Comparison of ENCODE assay signal across 25 cellular contexts in genomic region chr5:15376803-15377202, GRCh38.
"Had no signal": no experiment of that assay in that cellular context is flagged by ENCODE, and none has a peak within 500 bp of the region (broad histone marks: within the 10 kb centered on the region; RNA-seq: fewer than 3 reads in every experiment).

No MANE protein-coding gene starts in this region.

- H3K4me3 ChIP-seq: gastrocnemius medialis, lower lobe of right lung, thoracic aorta had no signal

- H3K9me3 Mint-ChIP-seq: activated B cell treated with CpG ODN at 0.5 μM for 24 hours; activated T-cell treated with anti-CD3 and anti-CD28 coated beads, Interleukin-2, amount 50 U/mL, for 4 hours; T-helper 1 cell treated with Interleukin-12 subunit alpha and Interleukin-12 subunit beta and Interleukin-4 antibody, amounts not matched to agents 30 μg/mL and 1 μg/mL, for 36 hours had no signal

- H3K4me3 Mint-ChIP-seq: activated B cell treated with CpG ODN at 0.5 μM for 24 hours; activated naive CD8-positive, alpha-beta T cell; activated T-cell treated with anti-CD3 and anti-CD28 coated beads, Interleukin-2, amount 50 U/mL, for 4 hours; naive B cell; neural crest cell; T-helper 1 cell treated with Interleukin-12 subunit alpha and Interleukin-12 subunit beta and Interleukin-4 antibody, amounts not matched to agents 30 μg/mL and 1 μg/mL, for 36 hours had no signal

- ATAC-seq: activated T-cell treated with anti-CD3 and anti-CD28 coated beads, Interleukin-2, amount 50 U/mL, for 4 hours; gastrocnemius medialis; sciatic nerve had no signal

- H3K27ac Mint-ChIP-seq: activated B cell treated with CpG ODN at 0.5 μM for 24 hours; activated naive CD8-positive, alpha-beta T cell; activated T-helper 2 cell treated with anti-CD3 and anti-CD28 coated beads, Interferon-gamma antibody, Interleukin-2, Interleukin-4, amounts not matched to agents 10 μg/mL and 5 μg/mL and 100 μg/mL, durations not matched to agents 14 hours and 24 hours and 36 hours; T-helper 1 cell treated with Interleukin-12 subunit alpha and Interleukin-12 subunit beta and Interleukin-4 antibody, amounts not matched to agents 30 μg/mL and 1 μg/mL, for 36 hours had no signal

- H3K27me3 ChIP-seq: gastrocnemius medialis had no signal

- DNase-seq: activated B cell treated with CpG ODN at 0.5 μM for 24 hours; activated CD4-positive, alpha-beta T cell treated with anti-CD3 and anti-CD28 coated beads for 4 hours; activated CD4-positive, alpha-beta T cell treated with anti-CD3 and anti-CD28 coated beads, Interleukin-2, amount 50 U/mL, for 48 hours; activated CD8-positive, alpha-beta memory T cell treated with anti-CD3 and anti-CD28 coated beads, Interleukin-2, amount 50 U/mL, for 48 hours; activated naive CD4-positive, alpha-beta T cell; activated T-cell treated with anti-CD3 and anti-CD28 coated beads, Interleukin-2, amount 50 U/mL, for 4 hours; amniotic stem cell; caudate nucleus; dermis blood vessel endothelial cell; effector CD8-positive, alpha-beta T cell; gastrocnemius medialis; hypothalamus; lower lobe of right lung; mesendoderm; naive B cell; occipital lobe; stimulated activated CD4-positive, alpha-beta T cell treated with anti-CD3 and anti-CD28 coated beads, Interleukin-2, amount 100 ng/mL, for 48 hours; stimulated activated naive CD4-positive, alpha-beta T cell; T1000 had no signal

- H3K4me1 ChIP-seq: gastrocnemius medialis, lower lobe of right lung had no signal

- H3K27me3 Mint-ChIP-seq: activated B cell treated with CpG ODN at 0.5 μM for 24 hours; activated naive CD8-positive, alpha-beta T cell; naive B cell had no signal

- H3K36me3 ChIP-seq: gastrocnemius medialis, lower lobe of right lung, thoracic aorta had no signal

- H3K9me3 ChIP-seq: gastrocnemius medialis, lower lobe of right lung, thoracic aorta had no signal

- H3K27ac ChIP-seq: gastrocnemius medialis, lower lobe of right lung, thoracic aorta had no signal

- H3K4me1 Mint-ChIP-seq: activated B cell treated with CpG ODN at 0.5 μM for 24 hours, naive B cell, neural crest cell had no signal

- H3K36me3 Mint-ChIP-seq: activated naive CD8-positive, alpha-beta T cell; naive B cell had no signal
